In the genomic region with DNA sequence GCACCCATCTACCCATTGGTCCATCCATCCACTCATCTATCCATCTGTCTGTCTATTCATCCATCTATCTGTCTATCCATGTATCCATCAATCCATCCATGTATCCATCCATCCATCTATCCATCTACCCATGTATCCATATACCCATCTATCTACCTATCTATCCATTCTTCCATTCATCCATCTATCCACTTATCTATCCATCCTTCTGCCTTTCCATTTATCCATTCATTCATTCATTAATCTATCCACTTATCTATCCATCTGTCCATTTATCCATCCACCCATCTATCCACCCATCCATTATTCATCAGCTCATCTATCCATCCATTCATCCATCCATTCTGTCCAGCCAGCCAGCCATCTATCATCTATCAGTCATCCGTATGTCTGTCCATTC, we compare ENCODE assay signal across 16 cellular contexts.
"Had no signal": no experiment of that assay in that cellular context is flagged by ENCODE, and none has a peak within 500 bp of the region (broad histone marks: within the 10 kb centered on the region; RNA-seq: fewer than 3 reads in every experiment).

No MANE protein-coding gene starts in this region.

- DNase-seq: foreskin melanocyte, hippocampal formation, retina, tibial artery, uterus had no signal

- H3K4me3 Mint-ChIP-seq: endodermal cell; naive thymus-derived CD4-positive, alpha-beta T cell; nephron progenitor cell; stimulated activated memory B cell treated with anti-CD40 and anti-IgM and Interleukin-4, amounts not matched to agents 10 μg/mL and 1 μg/mL and 100 μg/mL, for 72 hours; stimulated activated naive CD8-positive, alpha-beta T cell treated with anti-CD3 and anti-CD28 coated beads, Interleukin-15, Interleukin-2, amounts not matched to agents 100 ng/mL and 50 ng/mL, for 24 hours had no signal

- H3K36me3 ChIP-seq: uterus had no signal

- H3K27me3 Mint-ChIP-seq: naive thymus-derived CD4-positive, alpha-beta T cell; stimulated activated memory B cell treated with anti-CD40 and anti-IgM and Interleukin-4, amounts not matched to agents 10 μg/mL and 1 μg/mL and 100 μg/mL, for 72 hours; stimulated activated naive CD8-positive, alpha-beta T cell treated with anti-CD3 and anti-CD28 coated beads, Interleukin-15, Interleukin-2, amounts not matched to agents 100 ng/mL and 50 ng/mL, for 24 hours had no signal

- H3K27me3 ChIP-seq: heart left ventricle, spleen, tibial artery, upper lobe of left lung, uterus had no signal

- H3K9me3 ChIP-seq: tibial artery, upper lobe of left lung, uterus had no signal

- H3K4me3 ChIP-seq: heart left ventricle, psoas muscle, spleen, tibial artery, upper lobe of left lung, uterus had no signal

- H3K27ac ChIP-seq: heart left ventricle, psoas muscle, tibial artery, upper lobe of left lung, uterus had no signal

- H3K4me1 Mint-ChIP-seq: endodermal cell had no signal

- H3K4me1 ChIP-seq: psoas muscle, tibial artery, upper lobe of left lung, uterus had no signal

- ATAC-seq: left colon; sciatic nerve; stimulated activated memory B cell treated with anti-CD40 and anti-IgM and Interleukin-4, amounts not matched to agents 10 μg/mL and 1 μg/mL and 100 μg/mL, for 72 hours had no signal

- H3K27ac Mint-ChIP-seq: endodermal cell; nephron progenitor cell; stimulated activated memory B cell treated with anti-CD40 and anti-IgM and Interleukin-4, amounts not matched to agents 10 μg/mL and 1 μg/mL and 100 μg/mL, for 72 hours; stimulated activated naive CD8-positive, alpha-beta T cell treated with anti-CD3 and anti-CD28 coated beads, Interleukin-15, Interleukin-2, amounts not matched to agents 100 ng/mL and 50 ng/mL, for 24 hours had no signal
